36 cellular contexts compared by ENCODE assay signal in genomic region chr11:103883291-103883690, GRCh38.
"Had no signal": no experiment of that assay in that cellular context is flagged by ENCODE, and none has a peak within 500 bp of the region (broad histone marks: within the 10 kb centered on the region; RNA-seq: fewer than 3 reads in every experiment).

No MANE protein-coding gene starts in this region.

- H3K27me3 Mint-ChIP-seq: activated naive CD4-positive, alpha-beta T cell treated with anti-CD3 and anti-CD28 coated beads, Interleukin-2, amount 10 ng/mL, durations not matched to agents 7 days and 5 days; activated naive CD4-positive, alpha-beta T cell treated with anti-CD3 and anti-CD28 coated beads, Interleukin-2, amount 50 U/mL, for 24 hours; activated naive CD8-positive, alpha-beta T cell; activated naive CD8-positive, alpha-beta T cell treated with anti-CD3 and anti-CD28 coated beads for 36 hours; activated naive CD8-positive, alpha-beta T cell treated with anti-CD3 and anti-CD28 coated beads, Interleukin-2, amount 50 U/mL, for 24 hours; activated T-cell treated with anti-CD3 and anti-CD28 coated beads, Interleukin-2, amount 50 U/mL, for 24 hours; activated T-helper 17 cell treated with anti-CD3 and anti-CD28 coated beads, Interleukin-2, amount 50 U/mL, for 72 hours; central memory CD8-positive, alpha-beta T cell had no signal

- H3K27me3 ChIP-seq: adrenal gland, ascending aorta, body of pancreas, brain microvascular endothelial cell, breast epithelium had no signal

- H3K4me3 Mint-ChIP-seq: activated naive CD4-positive, alpha-beta T cell treated with anti-CD3 and anti-CD28 coated beads for 36 hours; activated naive CD4-positive, alpha-beta T cell treated with anti-CD3 and anti-CD28 coated beads, Interleukin-2, amount 10 ng/mL, durations not matched to agents 7 days and 5 days; activated naive CD4-positive, alpha-beta T cell treated with anti-CD3 and anti-CD28 coated beads, Interleukin-2, amount 50 U/mL, for 24 hours; activated naive CD8-positive, alpha-beta T cell; activated naive CD8-positive, alpha-beta T cell treated with anti-CD3 and anti-CD28 coated beads for 36 hours; activated naive CD8-positive, alpha-beta T cell treated with anti-CD3 and anti-CD28 coated beads, Interleukin-2, amount 10 ng/mL, durations not matched to agents 7 days and 5 days; activated naive CD8-positive, alpha-beta T cell treated with anti-CD3 and anti-CD28 coated beads, Interleukin-2, amount 50 U/mL, for 24 hours; activated T-cell treated with anti-CD3 and anti-CD28 coated beads, Interleukin-2, amount 50 U/mL, for 24 hours; activated T-cell treated with anti-CD3 and anti-CD28 coated beads, Interleukin-2, amount 50 U/mL, for 4 hours; activated T-cell treated with anti-CD3 and anti-CD28 coated beads, Interleukin-2, amount 50 U/mL, for 72 hours; activated T-helper 1 cell treated with anti-CD3 and anti-CD28 coated beads, Interleukin-12 subunit alpha, Interleukin-12 subunit beta, Interleukin-2, Interleukin-4 antibody, amounts not matched to agents 30 ng/mL and 10 ng/mL and 1 ng/mL, durations not matched to agents 14 hours and 24 hours and 36 hours; activated T-helper 17 cell treated with anti-CD3 and anti-CD28 coated beads, Interleukin-2, amount 50 U/mL, for 72 hours; brain; central memory CD8-positive, alpha-beta T cell had no signal

- H3K27ac ChIP-seq: adrenal gland, ascending aorta, body of pancreas, brain microvascular endothelial cell, breast epithelium had no signal

- H3K4me1 ChIP-seq: adrenal gland, body of pancreas, breast epithelium had no signal

- H3K36me3 Mint-ChIP-seq: activated naive CD4-positive, alpha-beta T cell treated with anti-CD3 and anti-CD28 coated beads, Interleukin-2, amount 10 ng/mL, durations not matched to agents 7 days and 5 days; activated naive CD4-positive, alpha-beta T cell treated with anti-CD3 and anti-CD28 coated beads, Interleukin-2, amount 50 U/mL, for 24 hours; activated naive CD4-positive, alpha-beta T cell treated with anti-CD3 and anti-CD28 coated beads, Interleukin-2, amount 50 U/mL, for 72 hours; activated naive CD8-positive, alpha-beta T cell; activated naive CD8-positive, alpha-beta T cell treated with anti-CD3 and anti-CD28 coated beads for 36 hours; activated naive CD8-positive, alpha-beta T cell treated with anti-CD3 and anti-CD28 coated beads, Interleukin-2, amount 10 ng/mL, durations not matched to agents 7 days and 5 days; brain had no signal

- H3K27ac Mint-ChIP-seq: activated naive CD4-positive, alpha-beta T cell treated with anti-CD3 and anti-CD28 coated beads for 36 hours; activated naive CD4-positive, alpha-beta T cell treated with anti-CD3 and anti-CD28 coated beads, Interleukin-2, amount 10 ng/mL, durations not matched to agents 7 days and 5 days; activated naive CD4-positive, alpha-beta T cell treated with anti-CD3 and anti-CD28 coated beads, Interleukin-2, amount 50 U/mL, for 24 hours; activated naive CD4-positive, alpha-beta T cell treated with anti-CD3 and anti-CD28 coated beads, Interleukin-2, amount 50 U/mL, for 72 hours; activated naive CD8-positive, alpha-beta T cell; activated naive CD8-positive, alpha-beta T cell treated with anti-CD3 and anti-CD28 coated beads for 36 hours; activated naive CD8-positive, alpha-beta T cell treated with anti-CD3 and anti-CD28 coated beads, Interleukin-2, amount 10 ng/mL, durations not matched to agents 7 days and 5 days; activated naive CD8-positive, alpha-beta T cell treated with anti-CD3 and anti-CD28 coated beads, Interleukin-2, amount 50 U/mL, for 24 hours; activated T-cell treated with anti-CD3 and anti-CD28 coated beads, Interleukin-2, amount 50 U/mL, for 24 hours; activated T-cell treated with anti-CD3 and anti-CD28 coated beads, Interleukin-2, amount 50 U/mL, for 72 hours; activated T-helper 1 cell treated with anti-CD3 and anti-CD28 coated beads, Interleukin-12 subunit alpha, Interleukin-12 subunit beta, Interleukin-2, Interleukin-4 antibody, amounts not matched to agents 30 ng/mL and 10 ng/mL and 1 ng/mL, durations not matched to agents 14 hours and 24 hours and 36 hours; activated T-helper 17 cell treated with anti-CD3 and anti-CD28 coated beads, Interleukin-2, amount 50 U/mL, for 72 hours; activated T-helper 2 cell treated with anti-CD3 and anti-CD28 coated beads, Interferon-gamma antibody, Interleukin-2, Interleukin-4, amounts not matched to agents 10 μg/mL and 5 μg/mL and 100 μg/mL, durations not matched to agents 14 hours and 24 hours and 36 hours; brain had no signal

- H3K4me1 Mint-ChIP-seq: activated naive CD4-positive, alpha-beta T cell treated with anti-CD3 and anti-CD28 coated beads, Interleukin-2, amount 10 ng/mL, durations not matched to agents 7 days and 5 days; activated naive CD4-positive, alpha-beta T cell treated with anti-CD3 and anti-CD28 coated beads, Interleukin-2, amount 50 U/mL, for 24 hours; activated naive CD8-positive, alpha-beta T cell treated with anti-CD3 and anti-CD28 coated beads for 36 hours; activated naive CD8-positive, alpha-beta T cell treated with anti-CD3 and anti-CD28 coated beads, Interleukin-2, amount 10 ng/mL, durations not matched to agents 7 days and 5 days; activated naive CD8-positive, alpha-beta T cell treated with anti-CD3 and anti-CD28 coated beads, Interleukin-2, amount 50 U/mL, for 24 hours; activated T-helper 17 cell treated with anti-CD3 and anti-CD28 coated beads, Interleukin-2, amount 50 U/mL, for 72 hours; central memory CD8-positive, alpha-beta T cell had no signal

- H3K4me3 ChIP-seq: adrenal gland, ascending aorta, body of pancreas, breast epithelium had no signal

- DNase-seq: activated effector memory CD4-positive, alpha-beta T cell treated with anti-CD3 and anti-CD28 coated beads, Interleukin-2, amount 50 U/mL, for 16 hours; activated effector memory CD4-positive, alpha-beta T cell treated with Interleukin-2 at 50 U/mL for 16 hours; activated gamma-delta T cell; activated gamma-delta T cell treated with Interleukin-2 at 50 U/mL for 16 hours; activated naive CD4-positive, alpha-beta T cell; activated naive CD4-positive, alpha-beta T cell treated with anti-CD3 and anti-CD28 coated beads for 36 hours; activated naive CD4-positive, alpha-beta T cell treated with anti-CD3 and anti-CD28 coated beads, Interleukin-2, amount 10 ng/mL, durations not matched to agents 7 days and 5 days; activated naive CD4-positive, alpha-beta T cell treated with anti-CD3 and anti-CD28 coated beads, Interleukin-2, amount 50 U/mL, for 16 hours; activated naive CD4-positive, alpha-beta T cell treated with Interleukin-2 at 50 U/mL for 16 hours; activated naive CD8-positive, alpha-beta T cell treated with anti-CD3 and anti-CD28 coated beads for 36 hours; activated naive CD8-positive, alpha-beta T cell treated with anti-CD3 and anti-CD28 coated beads, Interleukin-2, amount 10 ng/mL, durations not matched to agents 7 days and 5 days; activated naive CD8-positive, alpha-beta T cell treated with anti-CD3 and anti-CD28 coated beads, Interleukin-2, amount 50 U/mL, for 24 hours; activated T-cell treated with anti-CD3 and anti-CD28 coated beads, Interleukin-2, amount 50 U/mL, for 24 hours; activated T-cell treated with anti-CD3 and anti-CD28 coated beads, Interleukin-2, amount 50 U/mL, for 4 hours; activated T-cell treated with anti-CD3 and anti-CD28 coated beads, Interleukin-2, amount 50 U/mL, for 48 hours; activated T-cell treated with anti-CD3 and anti-CD28 coated beads, Interleukin-2, amount 50 U/mL, for 72 hours; adrenal gland; amniotic stem cell; amygdala; anterior cingulate cortex; aorta; body of pancreas; brain microvascular endothelial cell; caudate nucleus; central memory CD4-positive, alpha-beta T cell; cerebellar nuclear complex had no signal

- ATAC-seq: activated naive CD4-positive, alpha-beta T cell treated with anti-CD3 and anti-CD28 coated beads, Interleukin-2, amount 50 U/mL, for 72 hours; activated naive CD8-positive, alpha-beta T cell treated with anti-CD3 and anti-CD28 coated beads, Interleukin-2, amount 50 U/mL, for 24 hours; activated T-cell treated with anti-CD3 and anti-CD28 coated beads, Interleukin-2, amount 50 U/mL, for 4 hours; activated T-cell treated with anti-CD3 and anti-CD28 coated beads, Interleukin-2, amount 50 U/mL, for 72 hours; activated T-helper 17 cell treated with anti-CD3 and anti-CD28 coated beads, Interleukin-2, amount 50 U/mL, for 72 hours; body of pancreas had no signal

- H3K36me3 ChIP-seq: adrenal gland, ascending aorta, brain microvascular endothelial cell, breast epithelium had no signal

- H3K9me3 Mint-ChIP-seq: activated naive CD4-positive, alpha-beta T cell treated with anti-CD3 and anti-CD28 coated beads for 36 hours; activated naive CD8-positive, alpha-beta T cell treated with anti-CD3 and anti-CD28 coated beads for 36 hours; activated T-cell treated with anti-CD3 and anti-CD28 coated beads, Interleukin-2, amount 50 U/mL, for 4 hours; activated T-helper 1 cell treated with anti-CD3 and anti-CD28 coated beads, Interleukin-12 subunit alpha, Interleukin-12 subunit beta, Interleukin-2, Interleukin-4 antibody, amounts not matched to agents 30 ng/mL and 10 ng/mL and 1 ng/mL, durations not matched to agents 14 hours and 24 hours and 36 hours; activated T-helper 17 cell treated with anti-CD3 and anti-CD28 coated beads, Interleukin-2, amount 50 U/mL, for 72 hours; activated T-helper 2 cell treated with anti-CD3 and anti-CD28 coated beads, Interferon-gamma antibody, Interleukin-2, Interleukin-4, amounts not matched to agents 10 μg/mL and 5 μg/mL and 100 μg/mL, durations not matched to agents 14 hours and 24 hours and 36 hours; brain; central memory CD8-positive, alpha-beta T cell had no signal

- H3K9me3 ChIP-seq: adrenal gland, ascending aorta, body of pancreas, breast epithelium had no signal
